1 cellular context compared by ENCODE assay signal in genomic region chr16:10385725-10386516, GRCh38.
TF ChIP-seq lines count a peak whose summit lies in the region.

ATF7IP2 (plus strand) TSS chr16:10386061; CDS start chr16:10430621, 44,560 bp downstream.

TF ChIP-seq in HEK293, 187 proteins besides CTCF, POLR2A, EP300 and RAD21 (continued from another document and continues in another):
- no peak for TF ChIP-seq PRDM6 (tag by site-specific recombination; IDR thresholded peaks at IDR 0.05)
- no peak for TF ChIP-seq GLIS1 (tag by site-specific recombination; IDR thresholded peaks at IDR 0.05)
- TF ChIP-seq ZNF248 (tag by site-specific recombination; IDR thresholded peaks at IDR 0.05), result no peak
- TF ChIP-seq ZNF555 (tag by site-specific recombination; conservative IDR thresholded peaks at IDR 0.05), result no peak
- TF ChIP-seq REST (tag by site-specific recombination; IDR thresholded peaks at IDR 0.05), result 0 out of 2 replicates have a peak, but pooled peaks have one; percentile 14
- TF ChIP-seq SETDB1 (IDR thresholded peaks at IDR 0.05; ENCODE audit: insufficient read length, low read length), result peak; percentile 92
- no peak for TF ChIP-seq ZNF184 (tag by site-specific recombination; IDR thresholded peaks at IDR 0.05)
- TF ChIP-seq ZBTB48 (tag by site-specific recombination; IDR thresholded peaks at IDR 0.05), result peak; percentile 82
- peak; percentile 57; the same call in 1 of the 2 replicates for TF ChIP-seq ZNF76 (tag by site-specific recombination; IDR thresholded peaks at IDR 0.05; ENCODE audit: borderline replicate concordance, low read depth)
- no peak for TF ChIP-seq ZNF138 (tag by site-specific recombination; IDR thresholded peaks at IDR 0.05; ENCODE audit: borderline replicate concordance)
- TF ChIP-seq YY2 (tag by site-specific recombination; IDR thresholded peaks at IDR 0.05), result no peak
- no peak for TF ChIP-seq PBX3 (CRISPR knock-in tag; IDR thresholded peaks at IDR 0.05)
- no peak for TF ChIP-seq ZNF624 (tag by site-specific recombination; IDR thresholded peaks at IDR 0.05)
- TF ChIP-seq ZNF626 (tag by site-specific recombination; IDR thresholded peaks at IDR 0.05), result no peak
- no peak for TF ChIP-seq ZNF311 (tag by site-specific recombination; IDR thresholded peaks at IDR 0.05; ENCODE audit: borderline replicate concordance)
- TF ChIP-seq SP3 (tag by site-specific recombination; IDR thresholded peaks at IDR 0.05), result peak; percentile 81
- no peak for TF ChIP-seq ZBTB7A (tag by site-specific recombination; IDR thresholded peaks at IDR 0.05; ENCODE audit: low read depth)
- TF ChIP-seq ZNF561 (tag by site-specific recombination; IDR thresholded peaks at IDR 0.05; ENCODE audit: borderline replicate concordance), result peak; percentile 64; the same call in 1 of the 2 replicates
- TF ChIP-seq ZNF558 (tag by site-specific recombination; IDR thresholded peaks at IDR 0.05), result no peak
- no peak for TF ChIP-seq KLF7 (tag by site-specific recombination; IDR thresholded peaks at IDR 0.05; ENCODE audit: borderline replicate concordance)
- TF ChIP-seq TRIM28 (IDR thresholded peaks at IDR 0.05; ENCODE audit: borderline replicate concordance, low read length), result peak; percentile 95; the same call in 1 of the 2 replicates
- no peak for TF ChIP-seq ZNF175 (tag by site-specific recombination; IDR thresholded peaks at IDR 0.05)
- no peak for TF ChIP-seq ZNF169 (tag by site-specific recombination; IDR thresholded peaks at IDR 0.05)
- peak; percentile 60 for TF ChIP-seq PATZ1 (tag by site-specific recombination; IDR thresholded peaks at IDR 0.05)
- TF ChIP-seq PRDM1 (tag by site-specific recombination; IDR thresholded peaks at IDR 0.05), result no peak
- no peak for TF ChIP-seq ZBTB21 (tag by site-specific recombination; IDR thresholded peaks at IDR 0.05)
- TF ChIP-seq ZNF37A (tag by site-specific recombination; IDR thresholded peaks at IDR 0.05), result no peak
- TF ChIP-seq HOXC10 (CRISPR knock-in tag; IDR thresholded peaks at IDR 0.05), result no peak
- TF ChIP-seq ELK4 (IDR thresholded peaks at IDR 0.05; ENCODE audit: borderline replicate concordance, low read depth, low read length), result no peak
- TF ChIP-seq ZFHX2 (tag by site-specific recombination; conservative IDR thresholded peaks at IDR 0.05), result peak; percentile 85
- TF ChIP-seq ZNF530 (tag by site-specific recombination; IDR thresholded peaks at IDR 0.05; ENCODE audit: low read depth), result no peak
- TF ChIP-seq GFI1B (tag by site-specific recombination; IDR thresholded peaks at IDR 0.05), result no peak
- TF ChIP-seq ZNF621 (tag by site-specific recombination; IDR thresholded peaks at IDR 0.05), result no peak
- no peak for TF ChIP-seq ZNF366 (tag by site-specific recombination; conservative IDR thresholded peaks at IDR 0.05)
- TF ChIP-seq ZNF24 (tag by site-specific recombination; IDR thresholded peaks at IDR 0.05), result peak; percentile 42; the same call in 1 of the 2 replicates
- TF ChIP-seq ZNF174 (tag by site-specific recombination; IDR thresholded peaks at IDR 0.05), result no peak
- no peak for TF ChIP-seq ZNF707 (tag by site-specific recombination; IDR thresholded peaks at IDR 0.05)
- TF ChIP-seq BCL11B (tag by site-specific recombination; IDR thresholded peaks at IDR 0.05; ENCODE audit: low read depth), result no peak
- no peak for TF ChIP-seq OSR2 (tag by site-specific recombination; IDR thresholded peaks at IDR 0.05)
- no peak for TF ChIP-seq ZNF223 (tag by site-specific recombination; IDR thresholded peaks at IDR 0.05)
- TF ChIP-seq ZNF514 (tag by site-specific recombination; IDR thresholded peaks at IDR 0.05), result no peak
- no peak for TF ChIP-seq HOXD13 (CRISPR knock-in tag; IDR thresholded peaks at IDR 0.05; ENCODE audit: borderline replicate concordance)
- TF ChIP-seq ZNF274 (IDR thresholded peaks at IDR 0.05; ENCODE audit: low read length), result no peak
- TF ChIP-seq ZNF274 (tag by site-specific recombination; IDR thresholded peaks at IDR 0.05; ENCODE audit: borderline replicate concordance), result no peak
- TF ChIP-seq ZNF26 (tag by site-specific recombination; IDR thresholded peaks at IDR 0.05), result no peak
- TF ChIP-seq ZNF362 (tag by site-specific recombination; IDR thresholded peaks at IDR 0.05), result no peak
- TF ChIP-seq ZNF664 (tag by site-specific recombination; IDR thresholded peaks at IDR 0.05), result no peak
- no peak for TF ChIP-seq ZNF239 (tag by site-specific recombination; IDR thresholded peaks at IDR 0.05)
- TF ChIP-seq ZNF354C (tag by site-specific recombination; IDR thresholded peaks at IDR 0.05; ENCODE audit: borderline replicate concordance, low read depth), result no peak
- TF ChIP-seq ZNF548 (tag by site-specific recombination; IDR thresholded peaks at IDR 0.05), result no peak
- TF ChIP-seq MYNN (tag by site-specific recombination; IDR thresholded peaks at IDR 0.05; ENCODE audit: borderline replicate concordance), result no peak
- no peak for TF ChIP-seq ZNF830 (tag by site-specific recombination; IDR thresholded peaks at IDR 0.05; ENCODE audit: low read depth)
- TF ChIP-seq ZNF747 (tag by site-specific recombination; IDR thresholded peaks at IDR 0.05), result no peak
- peak; percentile 81 for TF ChIP-seq ZBTB20 (tag by site-specific recombination; IDR thresholded peaks at IDR 0.05)
- 0 out of 2 replicates have a peak, but pooled peaks have one; percentile 16 for TF ChIP-seq HIC1 (tag by site-specific recombination; IDR thresholded peaks at IDR 0.05)
- no peak for TF ChIP-seq SALL2 (tag by site-specific recombination; IDR thresholded peaks at IDR 0.05; ENCODE audit: borderline replicate concordance)
- no peak for TF ChIP-seq KLF8 (tag by site-specific recombination; IDR thresholded peaks at IDR 0.05)
- no peak for TF ChIP-seq ZNF221 (tag by site-specific recombination; IDR thresholded peaks at IDR 0.05; ENCODE audit: borderline replicate concordance)
- TF ChIP-seq ZNF266 (tag by site-specific recombination; IDR thresholded peaks at IDR 0.05; ENCODE audit: low read depth), result no peak
